In the genomic region with DNA sequence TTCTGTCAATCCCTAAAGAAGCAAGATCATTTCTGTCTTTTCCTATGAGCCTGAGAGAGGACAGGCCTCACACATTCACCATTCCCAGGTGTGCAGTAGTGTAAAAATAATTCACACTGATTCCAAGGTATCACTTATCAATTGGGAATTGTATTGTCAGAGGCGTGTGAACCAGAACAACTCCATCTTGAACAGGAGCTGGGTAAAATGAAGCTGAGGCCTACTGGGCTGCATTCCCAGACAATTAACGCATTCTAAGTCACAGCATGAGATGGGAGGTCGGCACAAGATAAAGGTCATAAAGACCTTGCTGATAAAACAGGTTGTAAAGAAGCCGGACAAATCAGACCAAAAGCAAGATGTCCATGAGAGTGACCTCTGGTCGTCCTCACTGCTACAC, we compare ENCODE assay signal across 1 cellular context.
A peak's percentile ranks its signal among the peaks of the same experiment; 100 is the strongest.
TF ChIP-seq lines count a peak whose summit lies in the region.

No MANE protein-coding gene starts in this region.

TF ChIP-seq in K562, 482 proteins besides CTCF, POLR2A, EP300 and RAD21 (continued from another document and continues in another):
- TF ChIP-seq, protein P1, sequence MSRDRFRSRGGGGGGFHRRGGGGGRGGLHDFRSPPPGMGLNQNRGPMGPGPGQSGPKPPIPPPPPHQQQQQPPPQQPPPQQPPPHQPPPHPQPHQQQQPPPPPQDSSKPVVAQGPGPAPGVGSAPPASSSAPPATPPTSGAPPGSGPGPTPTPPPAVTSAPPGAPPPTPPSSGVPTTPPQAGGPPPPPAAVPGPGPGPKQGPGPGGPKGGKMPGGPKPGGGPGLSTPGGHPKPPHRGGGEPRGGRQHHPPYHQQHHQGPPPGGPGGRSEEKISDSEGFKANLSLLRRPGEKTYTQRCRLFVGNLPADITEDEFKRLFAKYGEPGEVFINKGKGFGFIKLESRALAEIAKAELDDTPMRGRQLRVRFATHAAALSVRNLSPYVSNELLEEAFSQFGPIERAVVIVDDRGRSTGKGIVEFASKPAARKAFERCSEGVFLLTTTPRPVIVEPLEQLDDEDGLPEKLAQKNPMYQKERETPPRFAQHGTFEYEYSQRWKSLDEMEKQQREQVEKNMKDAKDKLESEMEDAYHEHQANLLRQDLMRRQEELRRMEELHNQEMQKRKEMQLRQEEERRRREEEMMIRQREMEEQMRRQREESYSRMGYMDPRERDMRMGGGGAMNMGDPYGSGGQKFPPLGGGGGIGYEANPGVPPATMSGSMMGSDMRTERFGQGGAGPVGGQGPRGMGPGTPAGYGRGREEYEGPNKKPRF (IDR thresholded peaks at IDR 0.05; ENCODE audit: low read depth, low read length): no peak
- TF ChIP-seq EZH2 (IDR thresholded peaks at IDR 0.05; ENCODE audit: borderline replicate concordance, low read depth, low read length) (no peak), ZNF311 (CRISPR knock-in tag; IDR thresholded peaks at IDR 0.05) (no peak), ZNF79 (CRISPR knock-in tag; IDR thresholded peaks at IDR 0.05; ENCODE audit: low read depth) (peak; percentile 74), ELF2 (CRISPR knock-in tag; IDR thresholded peaks at IDR 0.05) (0 out of 2 replicates have a peak, but pooled peaks have one; percentile 29), ETV5 (CRISPR knock-in tag; IDR thresholded peaks at IDR 0.05; ENCODE audit: low read depth) (no peak), DDX20 (tag; IDR thresholded peaks at IDR 0.05; ENCODE audit: low read depth) (peak; percentile 82; the same call in 1 of the 2 replicates), POLR3G (IDR thresholded peaks at IDR 0.05; ENCODE audit: extremely low read depth, insufficient read length, insufficient replicate concordance) (no peak), PTBP1 (IDR thresholded peaks at IDR 0.05; ENCODE audit: low read depth, low read length) (no peak), JUND (IDR thresholded peaks at IDR 0.05; ENCODE audit: borderline replicate concordance, low read depth, low read length) (no peak; the same call in 1 of the 2 replicates), JUND (tag; IDR thresholded peaks at IDR 0.05; ENCODE audit: borderline replicate concordance, low read depth, low read length) (no peak), NFYB (IDR thresholded peaks at IDR 0.05; ENCODE audit: extremely low read depth, insufficient read length) (no peak), NR3C1 (CRISPR knock-in tag; IDR thresholded peaks at IDR 0.05) (no peak), SMARCA5 (IDR thresholded peaks at IDR 0.05) (no peak), ZFPM2 (CRISPR knock-in tag; IDR thresholded peaks at IDR 0.05) (no peak), ERF (CRISPR knock-in tag; IDR thresholded peaks at IDR 0.05) (no peak), CREM (IDR thresholded peaks at IDR 0.05; ENCODE audit: low read depth) (no peak), CBX1 (IDR thresholded peaks at IDR 0.05; ENCODE audit: low read depth) (no peak), PTRF (tag; IDR thresholded peaks at IDR 0.05) (peak; percentile 83), ADNP (tag; IDR thresholded peaks at IDR 0.05) (no peak), ZSCAN32 (CRISPR knock-in tag; IDR thresholded peaks at IDR 0.05) (no peak), ZNF354B (CRISPR knock-in tag; IDR thresholded peaks at IDR 0.05) (no peak), CBX2 (IDR thresholded peaks at IDR 0.05; ENCODE audit: insufficient read depth, low read length, poor library complexity, severe bottlenecking) (no peak), NCOA4 (IDR thresholded peaks at IDR 0.05; ENCODE audit: partially characterized antibody) (no peak), FOXM1 (IDR thresholded peaks at IDR 0.05; ENCODE audit: low read depth) (no peak), FOXM1 (CRISPR knock-in tag; IDR thresholded peaks at IDR 0.05; ENCODE audit: low read depth) (no peak), ZNF23 (CRISPR knock-in tag; IDR thresholded peaks at IDR 0.05) (0 out of 2 replicates have a peak, but pooled peaks have one; percentile 40), ZNF444 (CRISPR knock-in tag; IDR thresholded peaks at IDR 0.05) (no peak), SMARCB1 (IDR thresholded peaks at IDR 0.05; ENCODE audit: insufficient read length, low read depth) (no peak), ZC3H8 (IDR thresholded peaks at IDR 0.05) (no peak), ZNF77 (CRISPR knock-in tag; IDR thresholded peaks at IDR 0.05) (no peak)
- TF ChIP-seq, protein P2, sequence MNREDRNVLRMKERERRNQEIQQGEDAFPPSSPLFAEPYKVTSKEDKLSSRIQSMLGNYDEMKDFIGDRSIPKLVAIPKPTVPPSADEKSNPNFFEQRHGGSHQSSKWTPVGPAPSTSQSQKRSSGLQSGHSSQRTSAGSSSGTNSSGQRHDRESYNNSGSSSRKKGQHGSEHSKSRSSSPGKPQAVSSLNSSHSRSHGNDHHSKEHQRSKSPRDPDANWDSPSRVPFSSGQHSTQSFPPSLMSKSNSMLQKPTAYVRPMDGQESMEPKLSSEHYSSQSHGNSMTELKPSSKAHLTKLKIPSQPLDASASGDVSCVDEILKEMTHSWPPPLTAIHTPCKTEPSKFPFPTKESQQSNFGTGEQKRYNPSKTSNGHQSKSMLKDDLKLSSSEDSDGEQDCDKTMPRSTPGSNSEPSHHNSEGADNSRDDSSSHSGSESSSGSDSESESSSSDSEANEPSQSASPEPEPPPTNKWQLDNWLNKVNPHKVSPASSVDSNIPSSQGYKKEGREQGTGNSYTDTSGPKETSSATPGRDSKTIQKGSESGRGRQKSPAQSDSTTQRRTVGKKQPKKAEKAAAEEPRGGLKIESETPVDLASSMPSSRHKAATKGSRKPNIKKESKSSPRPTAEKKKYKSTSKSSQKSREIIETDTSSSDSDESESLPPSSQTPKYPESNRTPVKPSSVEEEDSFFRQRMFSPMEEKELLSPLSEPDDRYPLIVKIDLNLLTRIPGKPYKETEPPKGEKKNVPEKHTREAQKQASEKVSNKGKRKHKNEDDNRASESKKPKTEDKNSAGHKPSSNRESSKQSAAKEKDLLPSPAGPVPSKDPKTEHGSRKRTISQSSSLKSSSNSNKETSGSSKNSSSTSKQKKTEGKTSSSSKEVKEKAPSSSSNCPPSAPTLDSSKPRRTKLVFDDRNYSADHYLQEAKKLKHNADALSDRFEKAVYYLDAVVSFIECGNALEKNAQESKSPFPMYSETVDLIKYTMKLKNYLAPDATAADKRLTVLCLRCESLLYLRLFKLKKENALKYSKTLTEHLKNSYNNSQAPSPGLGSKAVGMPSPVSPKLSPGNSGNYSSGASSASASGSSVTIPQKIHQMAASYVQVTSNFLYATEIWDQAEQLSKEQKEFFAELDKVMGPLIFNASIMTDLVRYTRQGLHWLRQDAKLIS (CRISPR knock-in tag; IDR thresholded peaks at IDR 0.05): no peak
- TF ChIP-seq, protein P3, sequence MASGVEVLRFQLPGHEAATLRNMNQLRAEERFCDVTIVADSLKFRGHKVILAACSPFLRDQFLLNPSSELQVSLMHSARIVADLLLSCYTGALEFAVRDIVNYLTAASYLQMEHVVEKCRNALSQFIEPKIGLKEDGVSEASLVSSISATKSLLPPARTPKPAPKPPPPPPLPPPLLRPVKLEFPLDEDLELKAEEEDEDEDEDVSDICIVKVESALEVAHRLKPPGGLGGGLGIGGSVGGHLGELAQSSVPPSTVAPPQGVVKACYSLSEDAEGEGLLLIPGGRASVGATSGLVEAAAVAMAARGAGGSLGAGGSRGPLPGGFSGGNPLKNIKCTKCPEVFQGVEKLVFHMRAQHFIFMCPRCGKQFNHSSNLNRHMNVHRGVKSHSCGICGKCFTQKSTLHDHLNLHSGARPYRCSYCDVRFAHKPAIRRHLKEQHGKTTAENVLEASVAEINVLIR (CRISPR knock-in tag; IDR thresholded peaks at IDR 0.05): peak; percentile 27; the same call in 1 of the 2 replicates
- TF ChIP-seq, protein P4, sequence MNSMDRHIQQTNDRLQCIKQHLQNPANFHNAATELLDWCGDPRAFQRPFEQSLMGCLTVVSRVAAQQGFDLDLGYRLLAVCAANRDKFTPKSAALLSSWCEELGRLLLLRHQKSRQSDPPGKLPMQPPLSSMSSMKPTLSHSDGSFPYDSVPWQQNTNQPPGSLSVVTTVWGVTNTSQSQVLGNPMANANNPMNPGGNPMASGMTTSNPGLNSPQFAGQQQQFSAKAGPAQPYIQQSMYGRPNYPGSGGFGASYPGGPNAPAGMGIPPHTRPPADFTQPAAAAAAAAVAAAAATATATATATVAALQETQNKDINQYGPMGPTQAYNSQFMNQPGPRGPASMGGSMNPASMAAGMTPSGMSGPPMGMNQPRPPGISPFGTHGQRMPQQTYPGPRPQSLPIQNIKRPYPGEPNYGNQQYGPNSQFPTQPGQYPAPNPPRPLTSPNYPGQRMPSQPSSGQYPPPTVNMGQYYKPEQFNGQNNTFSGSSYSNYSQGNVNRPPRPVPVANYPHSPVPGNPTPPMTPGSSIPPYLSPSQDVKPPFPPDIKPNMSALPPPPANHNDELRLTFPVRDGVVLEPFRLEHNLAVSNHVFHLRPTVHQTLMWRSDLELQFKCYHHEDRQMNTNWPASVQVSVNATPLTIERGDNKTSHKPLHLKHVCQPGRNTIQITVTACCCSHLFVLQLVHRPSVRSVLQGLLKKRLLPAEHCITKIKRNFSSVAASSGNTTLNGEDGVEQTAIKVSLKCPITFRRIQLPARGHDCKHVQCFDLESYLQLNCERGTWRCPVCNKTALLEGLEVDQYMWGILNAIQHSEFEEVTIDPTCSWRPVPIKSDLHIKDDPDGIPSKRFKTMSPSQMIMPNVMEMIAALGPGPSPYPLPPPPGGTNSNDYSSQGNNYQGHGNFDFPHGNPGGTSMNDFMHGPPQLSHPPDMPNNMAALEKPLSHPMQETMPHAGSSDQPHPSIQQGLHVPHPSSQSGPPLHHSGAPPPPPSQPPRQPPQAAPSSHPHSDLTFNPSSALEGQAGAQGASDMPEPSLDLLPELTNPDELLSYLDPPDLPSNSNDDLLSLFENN (IDR thresholded peaks at IDR 0.05; ENCODE audit: low read depth in 2 of 2, low read length in 2 of 2): no peak
- TF ChIP-seq, protein P5, sequence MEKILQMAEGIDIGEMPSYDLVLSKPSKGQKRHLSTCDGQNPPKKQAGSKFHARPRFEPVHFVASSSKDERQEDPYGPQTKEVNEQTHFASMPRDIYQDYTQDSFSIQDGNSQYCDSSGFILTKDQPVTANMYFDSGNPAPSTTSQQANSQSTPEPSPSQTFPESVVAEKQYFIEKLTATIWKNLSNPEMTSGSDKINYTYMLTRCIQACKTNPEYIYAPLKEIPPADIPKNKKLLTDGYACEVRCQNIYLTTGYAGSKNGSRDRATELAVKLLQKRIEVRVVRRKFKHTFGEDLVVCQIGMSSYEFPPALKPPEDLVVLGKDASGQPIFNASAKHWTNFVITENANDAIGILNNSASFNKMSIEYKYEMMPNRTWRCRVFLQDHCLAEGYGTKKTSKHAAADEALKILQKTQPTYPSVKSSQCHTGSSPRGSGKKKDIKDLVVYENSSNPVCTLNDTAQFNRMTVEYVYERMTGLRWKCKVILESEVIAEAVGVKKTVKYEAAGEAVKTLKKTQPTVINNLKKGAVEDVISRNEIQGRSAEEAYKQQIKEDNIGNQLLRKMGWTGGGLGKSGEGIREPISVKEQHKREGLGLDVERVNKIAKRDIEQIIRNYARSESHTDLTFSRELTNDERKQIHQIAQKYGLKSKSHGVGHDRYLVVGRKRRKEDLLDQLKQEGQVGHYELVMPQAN (IDR thresholded peaks at IDR 0.05; ENCODE audit: borderline replicate concordance): no peak
- TF ChIP-seq, protein P6, sequence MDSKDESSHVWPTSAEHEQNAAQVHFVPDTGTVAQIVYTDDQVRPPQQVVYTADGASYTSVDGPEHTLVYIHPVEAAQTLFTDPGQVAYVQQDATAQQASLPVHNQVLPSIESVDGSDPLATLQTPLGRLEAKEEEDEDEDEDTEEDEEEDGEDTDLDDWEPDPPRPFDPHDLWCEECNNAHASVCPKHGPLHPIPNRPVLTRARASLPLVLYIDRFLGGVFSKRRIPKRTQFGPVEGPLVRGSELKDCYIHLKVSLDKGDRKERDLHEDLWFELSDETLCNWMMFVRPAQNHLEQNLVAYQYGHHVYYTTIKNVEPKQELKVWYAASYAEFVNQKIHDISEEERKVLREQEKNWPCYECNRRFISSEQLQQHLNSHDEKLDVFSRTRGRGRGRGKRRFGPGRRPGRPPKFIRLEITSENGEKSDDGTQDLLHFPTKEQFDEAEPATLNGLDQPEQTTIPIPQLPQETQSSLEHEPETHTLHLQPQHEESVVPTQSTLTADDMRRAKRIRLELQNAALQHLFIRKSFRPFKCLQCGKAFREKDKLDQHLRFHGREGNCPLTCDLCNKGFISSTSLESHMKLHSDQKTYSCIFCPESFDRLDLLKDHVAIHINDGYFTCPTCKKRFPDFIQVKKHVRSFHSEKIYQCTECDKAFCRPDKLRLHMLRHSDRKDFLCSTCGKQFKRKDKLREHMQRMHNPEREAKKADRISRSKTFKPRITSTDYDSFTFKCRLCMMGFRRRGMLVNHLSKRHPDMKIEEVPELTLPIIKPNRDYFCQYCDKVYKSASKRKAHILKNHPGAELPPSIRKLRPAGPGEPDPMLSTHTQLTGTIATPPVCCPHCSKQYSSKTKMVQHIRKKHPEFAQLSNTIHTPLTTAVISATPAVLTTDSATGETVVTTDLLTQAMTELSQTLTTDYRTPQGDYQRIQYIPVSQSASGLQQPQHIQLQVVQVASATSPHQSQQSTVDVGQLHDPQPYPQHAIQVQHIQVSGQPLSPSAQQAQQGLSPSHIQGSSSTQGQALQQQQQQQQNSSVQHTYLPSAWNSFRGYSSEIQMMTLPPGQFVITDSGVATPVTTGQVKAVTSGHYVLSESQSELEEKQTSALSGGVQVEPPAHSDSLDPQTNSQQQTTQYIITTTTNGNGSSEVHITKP (IDR thresholded peaks at IDR 0.05; ENCODE audit: partially characterized antibody): no peak
- TF ChIP-seq, protein P7, sequence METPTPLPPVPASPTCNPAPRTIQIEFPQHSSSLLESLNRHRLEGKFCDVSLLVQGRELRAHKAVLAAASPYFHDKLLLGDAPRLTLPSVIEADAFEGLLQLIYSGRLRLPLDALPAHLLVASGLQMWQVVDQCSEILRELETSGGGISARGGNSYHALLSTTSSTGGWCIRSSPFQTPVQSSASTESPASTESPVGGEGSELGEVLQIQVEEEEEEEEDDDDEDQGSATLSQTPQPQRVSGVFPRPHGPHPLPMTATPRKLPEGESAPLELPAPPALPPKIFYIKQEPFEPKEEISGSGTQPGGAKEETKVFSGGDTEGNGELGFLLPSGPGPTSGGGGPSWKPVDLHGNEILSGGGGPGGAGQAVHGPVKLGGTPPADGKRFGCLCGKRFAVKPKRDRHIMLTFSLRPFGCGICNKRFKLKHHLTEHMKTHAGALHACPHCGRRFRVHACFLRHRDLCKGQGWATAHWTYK (CRISPR knock-in tag; IDR thresholded peaks at IDR 0.05): 0 out of 2 replicates have a peak, but pooled peaks have one; percentile 47
- TF ChIP-seq, protein P8, sequence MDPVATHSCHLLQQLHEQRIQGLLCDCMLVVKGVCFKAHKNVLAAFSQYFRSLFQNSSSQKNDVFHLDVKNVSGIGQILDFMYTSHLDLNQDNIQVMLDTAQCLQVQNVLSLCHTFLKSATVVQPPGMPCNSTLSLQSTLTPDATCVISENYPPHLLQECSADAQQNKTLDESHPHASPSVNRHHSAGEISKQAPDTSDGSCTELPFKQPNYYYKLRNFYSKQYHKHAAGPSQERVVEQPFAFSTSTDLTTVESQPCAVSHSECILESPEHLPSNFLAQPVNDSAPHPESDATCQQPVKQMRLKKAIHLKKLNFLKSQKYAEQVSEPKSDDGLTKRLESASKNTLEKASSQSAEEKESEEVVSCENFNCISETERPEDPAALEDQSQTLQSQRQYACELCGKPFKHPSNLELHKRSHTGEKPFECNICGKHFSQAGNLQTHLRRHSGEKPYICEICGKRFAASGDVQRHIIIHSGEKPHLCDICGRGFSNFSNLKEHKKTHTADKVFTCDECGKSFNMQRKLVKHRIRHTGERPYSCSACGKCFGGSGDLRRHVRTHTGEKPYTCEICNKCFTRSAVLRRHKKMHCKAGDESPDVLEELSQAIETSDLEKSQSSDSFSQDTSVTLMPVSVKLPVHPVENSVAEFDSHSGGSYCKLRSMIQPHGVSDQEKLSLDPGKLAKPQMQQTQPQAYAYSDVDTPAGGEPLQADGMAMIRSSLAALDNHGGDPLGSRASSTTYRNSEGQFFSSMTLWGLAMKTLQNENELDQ (CRISPR knock-in tag; IDR thresholded peaks at IDR 0.05; ENCODE audit: borderline replicate concordance): no peak
